Comparison of ENCODE assay signal across 9 cellular contexts in the genomic region with DNA sequence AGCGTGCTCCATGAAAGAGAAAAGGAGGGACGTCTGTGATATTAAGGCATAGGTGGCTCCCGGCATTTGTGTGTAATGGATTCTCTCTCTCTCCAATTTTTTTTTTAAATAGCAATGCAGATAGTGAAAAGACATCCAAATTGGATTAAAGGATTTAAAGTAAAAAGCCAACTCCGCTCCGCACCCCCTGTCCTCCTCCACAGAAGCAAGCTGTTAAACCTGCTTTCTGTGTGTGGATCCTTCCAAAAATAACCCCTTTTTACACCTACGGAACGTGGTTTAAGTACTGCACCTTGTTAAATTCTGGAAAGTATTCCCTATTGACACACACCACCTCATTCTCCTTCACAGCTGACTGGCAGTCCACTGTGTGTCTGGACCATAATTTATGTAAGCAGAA.
"Had no signal": no experiment of that assay in that cellular context is flagged by ENCODE, and none has a peak within 500 bp of the region (broad histone marks: within the 10 kb centered on the region; RNA-seq: fewer than 3 reads in every experiment).

No MANE protein-coding gene starts in this region.

- H3K4me3 Mint-ChIP-seq: HFFc6 had no signal

- H2AFZ ChIP-seq: GM23248 had no signal

- H3K4me3 ChIP-seq: GM23248, HAP-1, K562 had no signal

- H3K36me3 ChIP-seq: HAP-1 had no signal

- H3K27ac ChIP-seq: GM23248 had no signal

- H3K9me3 ChIP-seq: HAP-1 had no signal

- H3K4me1 ChIP-seq: HAP-1 had no signal

- H3K27ac Mint-ChIP-seq: HFFc6 had no signal

- ATAC-seq: HCT116, K562 had no signal

- DNase-seq: GM23248, GOT3, H7, HFFc6, IMR-90, KG1 had no signal

- H3K9ac ChIP-seq: GM23248 had no signal
